Comparison of ENCODE assay signal across 9 cellular contexts in the genomic region with DNA sequence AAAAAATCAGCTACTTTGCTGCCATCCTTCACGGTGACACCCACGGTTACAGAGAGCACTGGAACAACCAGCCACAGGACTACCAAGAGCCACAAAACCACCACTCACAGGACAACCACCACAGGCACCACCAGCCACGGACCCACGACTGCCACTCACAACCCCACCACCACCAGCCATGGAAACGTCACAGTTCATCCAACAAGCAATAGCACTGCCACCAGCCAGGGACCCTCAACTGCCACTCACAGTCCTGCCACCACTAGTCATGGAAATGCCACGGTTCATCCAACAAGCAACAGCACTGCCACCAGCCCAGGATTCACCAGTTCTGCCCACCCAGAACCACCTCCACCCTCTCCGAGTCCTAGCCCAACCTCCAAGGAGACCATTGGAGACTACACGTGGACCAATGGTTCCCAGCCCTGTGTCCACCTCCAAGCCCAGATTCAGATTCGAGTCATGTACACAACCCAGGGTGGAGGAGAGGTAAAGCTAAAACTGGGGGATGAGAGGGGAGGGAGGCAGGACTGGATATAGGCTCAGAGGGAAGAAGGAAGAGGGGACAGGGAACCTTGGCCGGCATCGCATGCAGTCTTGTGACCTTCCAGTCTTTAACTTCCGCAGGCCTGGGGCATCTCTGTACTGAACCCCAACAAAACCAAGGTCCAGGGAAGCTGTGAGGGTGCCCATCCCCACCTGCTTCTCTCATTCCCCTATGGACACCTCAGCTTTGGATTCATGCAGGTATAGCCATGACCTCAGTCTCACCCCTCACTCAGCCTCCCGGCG. TPM values are rescaled to one million over a fixed set of nuclear protein-coding genes. Genes with fewer than 3 reads are reported as not detected.
DNase-seq lines count a peak whose midpoint lies in the region; ATAC-seq and TF ChIP-seq lines count a peak whose summit lies in the region.
"Had no signal": no experiment of that assay in that cellular context is flagged by ENCODE, and none has a peak within 500 bp of the region (broad histone marks: within the 10 kb centered on the region; RNA-seq: fewer than 3 reads in every experiment).

No MANE protein-coding gene starts in this region.

- H3K9me3 ChIP-seq in MG63 (no peaks in the 10 kb centered on the region), neural cell (ENCODE audit: low read length) (no peaks in the 10 kb centered on the region)

- H3K9me3 Mint-ChIP-seq in central memory CD8-positive, alpha-beta T cell: no peaks in the 10 kb centered on the region

- H4K20me1 ChIP-seq in neural cell (ENCODE audit: insufficient read depth): peaks cover 17% of the 10 kb centered on the region

- no peaks in the 10 kb centered on the region for H3K27me3 ChIP-seq in MG63
- no peaks in the 10 kb centered on the region for H3K27me3 ChIP-seq in neural cell (ENCODE audit: insufficient read depth, low read depth, low read length)

- H3K4me3 Mint-ChIP-seq in central memory CD8-positive, alpha-beta T cell: no peak overlapping the region

- no peak for TF ChIP-seq RAD21 in neural cell (conservative IDR thresholded peaks at IDR 0.05)

- H3K36me3 ChIP-seq in MG63: peaks cover 35% of the 10 kb centered on the region
- H3K36me3 ChIP-seq in neural cell (ENCODE audit: insufficient read depth, low read length): peaks cover 5% of the 10 kb centered on the region

- no peaks in the 10 kb centered on the region for H3K9me2 ChIP-seq in neural cell (ENCODE audit: insufficient read depth, low read length)

- peak overlapping the region; percentile 77 for H3K27ac Mint-ChIP-seq in central memory CD8-positive, alpha-beta T cell (ENCODE audit: low read depth)

- H3K27ac ChIP-seq in neural cell (ENCODE audit: low read length): no peak overlapping the region

- TF ChIP-seq CTCF in neural cell (IDR thresholded peaks at IDR 0.05; ENCODE audit: poor library complexity, severe bottlenecking): no peak

- no peak for ATAC-seq in central memory CD8-positive, alpha-beta T cell (replicated peaks; ENCODE audit: extremely low read depth, poor library complexity, severe bottlenecking)
- ATAC-seq in GM21515 (IDR thresholded peaks at IDR 0.05; ENCODE audit: unreplicated experiment) (no peak), GM18909 (IDR thresholded peaks at IDR 0.05; ENCODE audit: poor library complexity, unreplicated experiment) (no peak)

- H3K36me3 Mint-ChIP-seq in central memory CD8-positive, alpha-beta T cell (ENCODE audit: insufficient read depth): peaks cover 66% of the 10 kb centered on the region

- DNase-seq in CD1c-positive myeloid dendritic cell (ENCODE audit: extremely low spot score) (peak; percentile 66), MG63 (no peak), hepatic stellate cell (ENCODE audit: low spot score) (no peak), H4 (ENCODE audit: low spot score) (no peak)
- DNase-seq in central memory CD8-positive, alpha-beta T cell (ENCODE audit: low spot score in 2 of 2): no peak
- DNase-seq: effector CD4-positive, alpha-beta T cell had no signal

- H3F3A ChIP-seq in neural cell (ENCODE audit: insufficient read depth, low read length, poor library complexity, severe bottlenecking): no peaks in the 10 kb centered on the region

- H3K4me2 ChIP-seq in neural cell (ENCODE audit: low read length): no peak overlapping the region

- H3K27me3 Mint-ChIP-seq in central memory CD8-positive, alpha-beta T cell: no peaks in the 10 kb centered on the region

- no peak overlapping the region for H2AFZ ChIP-seq in neural cell (ENCODE audit: low read depth, low read length)

- peaks cover 59% of the 10 kb centered on the region for H3K4me1 Mint-ChIP-seq in central memory CD8-positive, alpha-beta T cell

- peaks cover 12% of the 10 kb centered on the region for H3K79me2 ChIP-seq in neural cell (replicated peaks; ENCODE audit: insufficient read depth, low read length)

- no peak for TF ChIP-seq EP300 in neural cell (conservative IDR thresholded peaks at IDR 0.05; ENCODE audit: poor library complexity, severe bottlenecking)

- H3K9ac ChIP-seq in neural cell (ENCODE audit: low read length): no peak overlapping the region

- H3K4me3 ChIP-seq in MG63: peak overlapping the region; percentile 30
- no peak overlapping the region for H3K4me3 ChIP-seq in neural cell (ENCODE audit: low read length)

TF ChIP-seq in neural cell, 6 proteins besides CTCF, POLR2A, EP300 and RAD21:
- peak; percentile 2 for TF ChIP-seq POLR2AphosphoS5 (IDR thresholded peaks at IDR 0.05)
- TF ChIP-seq TAF1 (IDR thresholded peaks at IDR 0.05; ENCODE audit: low read depth): no peak
TF ChIP-seq in neural cell: peak in this region for 1.

RNA-seq across cellular contexts. Expression of a gene that starts 0.6 kb away (rescaled TPM):
- 12.6 and 17.3 TPM in 2 replicates for total RNA-seq in MG63 (2014; rRNA removed; shearing (Covaris generic); ENCODE audit: low replicate concordance)
- not detected in 2 replicates for polyA plus RNA-seq in neural cell
- not detected in 2 replicates for polyA minus RNA-seq in neural cell
- total RNA-seq in H4 (2014; rRNA removed; shearing (Covaris generic)): 19.9 and 21.6 TPM in 2 replicates

RNA-seq across cellular contexts. Expression of a gene that starts 3.6 kb away (rescaled TPM):
- 96.0 and 121 TPM in 2 replicates for total RNA-seq in MG63 (2014; rRNA removed; shearing (Covaris generic); ENCODE audit: low replicate concordance)
- polyA plus RNA-seq in neural cell: 110 and 118 TPM in 2 replicates
- 39.7 and 43.1 TPM in 2 replicates for polyA minus RNA-seq in neural cell
- total RNA-seq in H4 (2014; rRNA removed; shearing (Covaris generic)): 146 and 193 TPM in 2 replicates

RNA-seq across cellular contexts. Expression of a gene that starts 9.9 kb away (rescaled TPM):
- 0.23 TPM in 1 of 2 replicates, not detected in the other for total RNA-seq in MG63 (2014; rRNA removed; shearing (Covaris generic); ENCODE audit: low replicate concordance)
- 0.47 and 1.5 TPM in 2 replicates for polyA plus RNA-seq in neural cell
- not detected in 2 replicates for polyA minus RNA-seq in neural cell
- total RNA-seq in H4 (2014; rRNA removed; shearing (Covaris generic)): not detected in 2 replicates

RNA-seq across cellular contexts. Expression of a gene that starts 18.3 kb away (rescaled TPM):
- total RNA-seq in MG63 (2014; rRNA removed; shearing (Covaris generic); ENCODE audit: low replicate concordance): 85.6 and 106 TPM in 2 replicates
- 148 and 151 TPM in 2 replicates for polyA plus RNA-seq in neural cell
- 74.8 and 105 TPM in 2 replicates for polyA minus RNA-seq in neural cell
- total RNA-seq in H4 (2014; rRNA removed; shearing (Covaris generic)): 59.5 and 61.3 TPM in 2 replicates

RNA-seq across cellular contexts. Expression of a gene that starts 21.5 kb away (rescaled TPM):
- 1.7 TPM in 1 of 2 replicates, not detected in the other for total RNA-seq in MG63 (2014; rRNA removed; shearing (Covaris generic); ENCODE audit: low replicate concordance)
- 0.15 TPM in 1 of 2 replicates, not detected in the other for polyA plus RNA-seq in neural cell
- not detected in 2 replicates for polyA minus RNA-seq in neural cell
- total RNA-seq in H4 (2014; rRNA removed; shearing (Covaris generic)): 0.43 TPM in 1 of 2 replicates, not detected in the other
